ENCODE assay signal across 8 cellular contexts in genomic region chr19:2151339-2152229, GRCh38. TPM values are rescaled to one million over a fixed set of nuclear protein-coding genes. Genes with fewer than 3 reads are reported as not detected.
DNase-seq lines count a peak whose midpoint lies in the region; ATAC-seq and TF ChIP-seq lines count a peak whose summit lies in the region.

Gene AP3D1 (minus strand): TSS chr19:2151566. CDS start chr19:2151334, 232 bp downstream.

- H3K4me3 ChIP-seq in SK-N-SH (ENCODE audit: low read depth in 2 of 2, low read length in 1 of 2) (peak within 1 kb of the TSS; percentile 80 to 81), gastroesophageal sphincter (peak within 1 kb of the TSS; percentile 71 to 85), neutrophil (ENCODE audit: low read depth in 1 of 2, low read length in 1 of 2) (peak within 1 kb of the TSS; percentile 83 to 92)

- DNase-seq in GM04504 (ENCODE audit: low read depth) (peak; percentile 99), NCI-H1048 (lab: John Stamatoyannopoulos, UW) (peak; percentile 98), SK-N-SH (peak; percentile 100), substantia nigra (lab: John Stamatoyannopoulos, UW) (peak; percentile 87 to 100 (median 99))
- DNase-seq in activated naive CD4-positive, alpha-beta T cell treated with anti-CD3 and anti-CD28 coated beads, Interleukin-2, amount 50 U/mL, for 16 hours: peak; percentile 100

- peaks cover 7% of the 10 kb centered on the region for H3F3A ChIP-seq in SK-N-SH (replicated peaks; ENCODE audit: insufficient read depth)

- H3K4me1 ChIP-seq in SK-N-SH (ENCODE audit: control insufficient read depth in 1 of 2, insufficient read depth in 2 of 2, low read depth in 1 of 2, low read length in 1 of 2) (peaks cover 5 to 15% of the 10 kb centered on the region in 2 experiments; a peak in 2 of 4 replicates), gastroesophageal sphincter (peaks cover 0 to 53% (median 26%) of the 10 kb centered on the region in 3 donors), neutrophil (ENCODE audit: control insufficient read depth in 1 of 2, insufficient read depth in 1 of 2, low read depth in 1 of 2, low read length in 1 of 2) (peaks cover 33 to 35% of the 10 kb centered on the region in 2 experiments)

- peak within 1 kb of the TSS; percentile 73; the same call in 1 of the 2 replicates for H2AFZ ChIP-seq in SK-N-SH (ENCODE audit: low read depth)

- peaks cover 38% of the 10 kb centered on the region for H4K20me1 ChIP-seq in SK-N-SH (ENCODE audit: insufficient read depth)

- TF ChIP-seq RAD21 in SK-N-SH (IDR thresholded peaks at IDR 0.05; ENCODE audit: low read length): no peak

- TF ChIP-seq CTCF in SK-N-SH (IDR thresholded peaks at IDR 0.05): no peak
- no peak for TF ChIP-seq CTCF in gastroesophageal sphincter (IDR thresholded peaks at IDR 0.05)
- TF ChIP-seq CTCF in neutrophil (IDR thresholded peaks at IDR 0.05): peak; percentile 51

- 9% methylated on average over 22 of the region's 74 CpGs for WGBS in SK-N-SH (ENCODE audit: low lambda C conversion rate)
- WGBS in gastroesophageal sphincter (ENCODE audit: low coverage in 1 of 2), 2 donors: 0 to 13% methylated on average over 2 to 4 of the region's 74 CpGs

- no peaks in the 10 kb centered on the region for H3K27me3 ChIP-seq in SK-N-SH (ENCODE audit: insufficient read depth)
- H3K27me3 ChIP-seq in gastroesophageal sphincter: no peaks in the 10 kb centered on the region
- no peaks in the 10 kb centered on the region for H3K27me3 ChIP-seq in neutrophil

- H3K36me3 ChIP-seq in SK-N-SH (replicated peaks in 1 of 2; ENCODE audit: control insufficient read depth in 1 of 2, insufficient read depth in 2 of 2, low read length in 1 of 2) (peaks cover 0 to 5% of the 10 kb centered on the region in 2 experiments), gastroesophageal sphincter (no peaks in the 10 kb centered on the region), neutrophil (peaks cover 3% of the 10 kb centered on the region)

- TF ChIP-seq POLR2A in gastroesophageal sphincter (IDR thresholded peaks at IDR 0.05): peak in 1 of 2 donors; percentile 49

- H3K4me2 ChIP-seq in SK-N-SH: peak within 1 kb of the TSS; percentile 85

- no peaks in the 10 kb centered on the region for H3K9me2 ChIP-seq in SK-N-SH

- H3K27ac ChIP-seq in SK-N-SH (ENCODE audit: low read depth in 2 of 2, low read length in 1 of 2) (peak within 1 kb of the TSS; percentile 60 to 89), gastroesophageal sphincter (peak within 1 kb of the TSS; percentile 29 to 92 (median 88)), neutrophil (peak within 1 kb of the TSS; percentile 95), substantia nigra (ENCODE audit: low read depth, low read length, poor library complexity, severe bottlenecking) (peak within 1 kb of the TSS; percentile 82)

- CTCF ChIA-PET in SK-N-SH (lab: Yijun Ruan, JAX): interaction anchor here (0.9 to 3.4 kb wide), 3 partner anchors 92 to 222 kb away, joined by 3 to 21 read pairs (median 8); no protein-coding TSS in a partner anchor

- ATAC-seq in HG02571 (IDR thresholded peaks at IDR 0.05; ENCODE audit: unreplicated experiment): peak; percentile 92
- ATAC-seq in gastroesophageal sphincter: peak; percentile 98

- TF ChIP-seq EP300 in SK-N-SH (IDR thresholded peaks at IDR 0.05; ENCODE audit: borderline replicate concordance in 1 of 2, low read depth in 1 of 2, low read length in 1 of 2) (no peak), gastroesophageal sphincter (IDR thresholded peaks at IDR 0.05) (no peak)

- POLR2A ChIA-PET in SK-N-SH (lab: Yijun Ruan, JAX): interaction anchor here (1.0 kb wide), 1 partner anchor 118 kb away, joined by 4 read pairs; no protein-coding TSS in a partner anchor

- H3K9me3 ChIP-seq in SK-N-SH: no peaks in the 10 kb centered on the region
- no peaks in the 10 kb centered on the region for H3K9me3 ChIP-seq in gastroesophageal sphincter
- no peaks in the 10 kb centered on the region for H3K9me3 ChIP-seq in neutrophil

- peak within 1 kb of the TSS; percentile 92 for H3K9ac ChIP-seq in SK-N-SH

- H3K79me2 ChIP-seq in SK-N-SH (ENCODE audit: insufficient read depth): peaks cover 46% of the 10 kb centered on the region

TF ChIP-seq in SK-N-SH, 30 proteins besides CTCF, POLR2A, EP300 and RAD21:
- TF ChIP-seq, protein P1, sequence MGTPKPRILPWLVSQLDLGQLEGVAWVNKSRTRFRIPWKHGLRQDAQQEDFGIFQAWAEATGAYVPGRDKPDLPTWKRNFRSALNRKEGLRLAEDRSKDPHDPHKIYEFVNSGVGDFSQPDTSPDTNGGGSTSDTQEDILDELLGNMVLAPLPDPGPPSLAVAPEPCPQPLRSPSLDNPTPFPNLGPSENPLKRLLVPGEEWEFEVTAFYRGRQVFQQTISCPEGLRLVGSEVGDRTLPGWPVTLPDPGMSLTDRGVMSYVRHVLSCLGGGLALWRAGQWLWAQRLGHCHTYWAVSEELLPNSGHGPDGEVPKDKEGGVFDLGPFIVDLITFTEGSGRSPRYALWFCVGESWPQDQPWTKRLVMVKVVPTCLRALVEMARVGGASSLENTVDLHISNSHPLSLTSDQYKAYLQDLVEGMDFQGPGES (IDR thresholded peaks at IDR 0.05; ENCODE audit: low read depth, low read length): no peak
- TF ChIP-seq MXI1 (IDR thresholded peaks at IDR 0.05; ENCODE audit: low read depth, low read length) (peak; percentile 100), TAF1 (IDR thresholded peaks at IDR 0.05; ENCODE audit: borderline replicate concordance, low read depth, low read length) (peak; percentile 71; the same call in 1 of the 2 replicates), TCF12 (IDR thresholded peaks at IDR 0.05) (no peak), EZH2phosphoT487 (IDR thresholded peaks at IDR 0.05; ENCODE audit: borderline replicate concordance, low read depth) (no peak), USF2 (IDR thresholded peaks at IDR 0.05; ENCODE audit: borderline replicate concordance, low read depth, low read length) (0 out of 2 replicates have a peak, but pooled peaks have one; percentile 22), USF1 (IDR thresholded peaks at IDR 0.05; ENCODE audit: borderline replicate concordance, low read depth) (peak; percentile 84), PBX3 (IDR thresholded peaks at IDR 0.05) (peak; percentile 23; the same call in 1 of the 2 replicates), CHD2 (IDR thresholded peaks at IDR 0.05; ENCODE audit: low read length, partially characterized antibody) (peak; percentile 36), NRF1 (IDR thresholded peaks at IDR 0.05; ENCODE audit: low read depth, low read length) (peak; percentile 41), POLR2AphosphoS5 (IDR thresholded peaks at IDR 0.05; ENCODE audit: low read depth, low read length) (peak; percentile 48; the same call in 1 of the 2 replicates), SIN3A (IDR thresholded peaks at IDR 0.05; ENCODE audit: borderline replicate concordance, low read depth, low read length) (peak; percentile 99), FOXJ3 (CRISPR knock-in tag; IDR thresholded peaks at IDR 0.05) (no peak), YY1 (IDR thresholded peaks at IDR 0.05; ENCODE audit: low read depth) (peak; percentile 91), RCOR1 (IDR thresholded peaks at IDR 0.05; ENCODE audit: low read length) (no peak), ELF1 (IDR thresholded peaks at IDR 0.05) (peak; percentile 90), GABPA (IDR thresholded peaks at IDR 0.05; ENCODE audit: low read depth) (peak; percentile 84)
- TF ChIP-seq, protein P2, sequence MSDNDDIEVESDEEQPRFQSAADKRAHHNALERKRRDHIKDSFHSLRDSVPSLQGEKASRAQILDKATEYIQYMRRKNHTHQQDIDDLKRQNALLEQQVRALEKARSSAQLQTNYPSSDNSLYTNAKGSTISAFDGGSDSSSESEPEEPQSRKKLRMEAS (IDR thresholded peaks at IDR 0.05; ENCODE audit: low read depth): peak; percentile 99
TF ChIP-seq in SK-N-SH: peak in this region for 13.

RNA-seq across cellular contexts. Expression of gene AP3D1, which starts in this region (rescaled TPM):
- 79.7 and 127 TPM in 2 replicates for polyA plus RNA-seq in SK-N-SH (2012; rRNA removed)
- polyA plus RNA-seq in SK-N-SH (2012; cell fraction: cytosol; rRNA removed): 55.4 and 81.2 TPM in 2 replicates
- polyA plus RNA-seq in SK-N-SH (2012; cell fraction: nucleus; rRNA removed): 239 and 320 TPM in 2 replicates
- 100 to 1,000 TPM in 1 of 4 donors, 10 to 100 TPM in 3; 69.9 to 132 (median 73.8) TPM for total RNA-seq in gastroesophageal sphincter

Comparison
In these comparisons a context has a peak if more than half of its experiments do, and no peak if none do; other contexts are left out.
1. Peak in every context shown above with its lines: DNase-seq, ATAC-seq, H3K4me3 ChIP-seq and H3K27ac ChIP-seq.